8 cellular contexts compared by ENCODE assay signal in the genomic region with DNA sequence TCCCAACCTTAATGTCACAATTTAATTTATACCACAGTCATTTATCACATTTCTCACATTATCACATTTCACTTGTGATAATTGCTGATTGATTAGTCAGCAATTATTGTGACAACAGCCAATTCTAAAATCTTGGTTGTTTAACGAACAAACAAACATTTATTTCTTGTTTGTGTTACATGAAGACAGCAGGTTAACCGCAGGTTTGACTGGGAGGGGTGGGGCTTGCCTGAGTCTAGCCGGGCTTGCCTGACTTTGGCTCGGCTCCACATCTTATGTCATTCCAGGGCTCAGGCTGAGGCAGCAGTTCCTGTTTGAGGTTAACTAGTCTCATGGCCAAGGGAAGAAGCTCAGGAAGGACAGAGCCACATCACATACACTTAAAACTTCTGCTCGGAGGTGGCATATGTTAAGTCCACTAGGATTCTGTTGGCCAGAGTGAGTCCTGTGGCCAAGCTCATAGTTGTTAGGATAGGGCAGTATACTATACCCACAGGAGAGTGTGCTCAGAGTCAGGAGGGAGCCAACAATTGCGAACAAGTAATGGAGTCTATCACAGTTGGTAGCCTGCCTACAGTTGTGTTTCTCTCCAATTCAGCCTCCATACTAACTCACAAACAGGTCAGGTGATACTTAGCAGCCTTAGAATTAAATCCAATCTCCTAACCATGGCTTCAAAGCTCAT.
A peak's percentile ranks its signal among the peaks of the same experiment; 100 is the strongest.
DNase-seq lines count a peak whose midpoint lies in the region; ATAC-seq and TF ChIP-seq lines count a peak whose summit lies in the region.

No MANE protein-coding gene starts in this region.

- H3K27ac ChIP-seq in tibial artery, result no peak overlapping the region

- no peaks in the 10 kb centered on the region for H3K9me3 ChIP-seq in tibial artery

- intact Hi-C loops in tibial artery (cut with DNase I; ENCODE audit: low total_unique reads), result no loop called here

- DNase-seq in activated CD4-positive, alpha-beta T cell treated with anti-CD3 and anti-CD28 coated beads for 48 hours, result peak; percentile 9
- DNase-seq in activated CD4-positive, alpha-beta T cell treated with anti-CD3 and anti-CD28 coated beads, Interleukin-2, amount 50 U/mL, for 4 hours, result no peak
- DNase-seq in NCI-H1105 treated with DMSO at 0.1 percent for 48 hours (lab: John Stamatoyannopoulos, UW) (peak; percentile 74), amniotic epithelial cell (ENCODE audit: low read depth) (peak; percentile 64), iPS-NIHi7 (ENCODE audit: extremely low spot score) (peak; percentile 36), tibial artery (peak; percentile 69 to 71)

- ATAC-seq in GM21786 (IDR thresholded peaks at IDR 0.05; ENCODE audit: unreplicated experiment) (no peak), HG02642 (IDR thresholded peaks at IDR 0.05; ENCODE audit: poor library complexity, unreplicated experiment) (no peak)

- no peaks in the 10 kb centered on the region for H3K27me3 ChIP-seq in tibial artery

- TF ChIP-seq CTCF in tibial artery (IDR thresholded peaks at IDR 0.05), result no peak

- H3K4me3 ChIP-seq in tibial artery, result no peak overlapping the region

- no peaks in the 10 kb centered on the region for H3K36me3 ChIP-seq in tibial artery

- H3K4me1 ChIP-seq in tibial artery, result peaks cover 0 to 7% (median 4%) of the 10 kb centered on the region in 4 donors

Comparison
In these comparisons a context has a peak if more than half of its experiments do, and no peak if none do; other contexts are left out.
1. DNase-seq: peak in activated CD4-positive, alpha-beta T cell treated with anti-CD3 and anti-CD28 coated beads for 48 hours (single experiment), NCI-H1105 treated with DMSO at 0.1 percent for 48 hours (single experiment), amniotic epithelial cell (single experiment), iPS-NIHi7 (single experiment) and tibial artery (2 of 2); none in activated CD4-positive, alpha-beta T cell treated with anti-CD3 and anti-CD28 coated beads, Interleukin-2, amount 50 U/mL, for 4 hours (0 of 2).